ENCODE assay signal across 8 cellular contexts in the genomic region with DNA sequence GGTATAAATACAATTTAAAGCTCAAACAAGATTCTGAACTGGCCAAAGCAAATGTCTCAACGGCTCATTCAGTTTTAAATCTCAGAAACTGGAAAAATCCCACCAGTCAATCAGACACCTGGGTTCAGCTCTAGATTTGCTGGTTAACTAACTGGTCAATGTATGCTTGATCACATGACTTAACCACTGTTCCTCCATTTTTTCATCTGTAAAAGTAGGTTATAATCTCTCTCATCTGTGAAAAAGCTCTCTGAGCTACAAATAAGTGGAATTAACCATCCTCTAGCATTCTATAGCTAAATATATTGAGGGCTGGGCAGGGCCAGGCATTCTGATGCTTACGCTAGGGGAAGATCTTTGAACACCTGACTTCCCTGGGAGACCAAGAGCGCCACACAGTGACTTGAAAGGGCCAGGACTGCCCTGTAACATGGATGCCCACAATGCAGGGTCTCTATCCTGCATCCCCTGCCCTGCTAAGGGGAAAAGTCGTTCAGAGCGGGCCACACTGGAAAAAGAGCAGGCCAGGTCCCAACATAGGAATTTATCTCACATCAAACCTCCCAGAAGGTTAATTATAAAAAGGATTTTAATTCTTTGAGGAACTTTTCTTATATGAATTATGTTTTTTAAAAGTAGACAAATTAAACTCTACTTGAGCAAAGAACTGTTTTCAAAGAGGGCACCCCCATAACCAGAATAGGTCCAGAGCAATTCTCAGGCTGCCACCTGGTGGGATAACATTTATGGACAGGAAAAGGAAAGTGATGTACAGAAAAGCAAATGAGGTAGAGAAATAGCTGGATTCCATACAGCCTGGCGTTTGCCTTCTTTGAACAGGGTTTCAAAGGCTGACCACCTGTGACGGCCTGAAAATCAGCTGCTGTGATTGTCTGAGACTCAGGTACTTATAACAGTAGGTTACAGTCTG. TPM values are rescaled to one million over a fixed set of nuclear protein-coding genes. Genes with fewer than 3 reads are reported as not detected.
DNase-seq lines count a peak whose midpoint lies in the region; ATAC-seq, FAIRE-seq and TF ChIP-seq lines count a peak whose summit lies in the region.

No MANE protein-coding gene starts in this region.

- peak; percentile 62 for TF ChIP-seq CTCF in C4-2B (conservative IDR thresholded peaks at IDR 0.05)
- peak in 5 of 6 experiments; percentile 7 to 54 (median 17) for TF ChIP-seq CTCF in Peyer's patch (IDR thresholded peaks at IDR 0.05)
- peak; percentile 65 for TF ChIP-seq CTCF in brain microvascular endothelial cell (IDR thresholded peaks at IDR 0.05; ENCODE audit: low read depth, low read length, missing control alignments)
- TF ChIP-seq CTCF in keratinocyte (optimal IDR thresholded peaks at IDR 0.05 in 1 of 3, IDR thresholded peaks at IDR 0.05 in 1 of 3, conservative IDR thresholded peaks at IDR 0.05 in 1 of 3; ENCODE audit: extremely low read depth in 1 of 3, insufficient read depth in 2 of 3, low read length in 3 of 3) = peak; percentile 22 to 58 (median 25)

- FAIRE-seq in keratinocyte (lab: Jason Lieb, UNC) = peak; percentile 51

- peaks cover 62% of the 10 kb centered on the region for H3K79me2 ChIP-seq in keratinocyte (ENCODE audit: control insufficient read depth, insufficient read depth, low read length)

- DNase-seq in Peyer's patch = peak in 2 of 3 donors; percentile 51 to 78
- DNase-seq in brain microvascular endothelial cell = peak; percentile 43
- DNase-seq in keratinocyte (ENCODE audit: low read depth, low spot score) = no peak
- DNase-seq in stimulated activated naive CD8-positive, alpha-beta T cell treated with anti-CD3 and anti-CD28 coated beads, Interleukin-15, Interleukin-2, amounts not matched to agents 100 U/mL and 50 U/mL, for 24 hours = peak; percentile 25

- peak overlapping the region; percentile 97 for H3K4me2 ChIP-seq in keratinocyte (ENCODE audit: control insufficient read depth, extremely low read depth, insufficient read depth, low read depth, low read length)

- H3K4me1 ChIP-seq in Peyer's patch (peaks cover 0 to 24% (median 7%) of the 10 kb centered on the region in 4 donors), keratinocyte (ENCODE audit: control insufficient read depth, extremely low read depth, insufficient read depth, low read length) (peaks cover 12% of the 10 kb centered on the region)

- ATAC-seq in GM18502 (IDR thresholded peaks at IDR 0.05; ENCODE audit: poor library complexity, unreplicated experiment) = peak; percentile 31
- peak; percentile 27 for ATAC-seq in HG03520 (IDR thresholded peaks at IDR 0.05; ENCODE audit: unreplicated experiment)
- no peak for ATAC-seq in stimulated activated naive CD8-positive, alpha-beta T cell treated with anti-CD3 and anti-CD28 coated beads, Interleukin-15, Interleukin-2, amounts not matched to agents 100 U/mL and 50 U/mL, for 24 hours
- ATAC-seq in GM18870 (IDR thresholded peaks at IDR 0.05; ENCODE audit: unreplicated experiment) = no peak

- H3K27me3 ChIP-seq in Peyer's patch (no peaks in the 10 kb centered on the region), brain microvascular endothelial cell (replicated peaks) (no peaks in the 10 kb centered on the region), keratinocyte (ENCODE audit: control insufficient read depth, extremely low read depth, insufficient read depth, low read length) (no peaks in the 10 kb centered on the region)

- no peak overlapping the region for H3K27ac ChIP-seq in C4-2B
- peak overlapping the region in 1 of 4 donors; percentile 88 for H3K27ac ChIP-seq in Peyer's patch
- H3K27ac ChIP-seq in brain microvascular endothelial cell = no peak overlapping the region
- H3K27ac ChIP-seq in keratinocyte (ENCODE audit: control insufficient read depth, insufficient read depth, low read length) = peak overlapping the region; percentile 71

- peaks cover 0 to 14% (median 0%) of the 10 kb centered on the region in 3 donors for H3K36me3 ChIP-seq in Peyer's patch
- peaks cover 1% of the 10 kb centered on the region for H3K36me3 ChIP-seq in brain microvascular endothelial cell (replicated peaks)
- peaks cover 3 to 9% of the 10 kb centered on the region in 2 experiments for H3K36me3 ChIP-seq in keratinocyte (ENCODE audit: control insufficient read depth in 2 of 2, extremely low read depth in 1 of 2, insufficient read depth in 2 of 2, low read length in 2 of 2)

- dilution Hi-C loops in keratinocyte (cut with MboI; ENCODE audit: extremely low pct_ligation_motif_present, low sequenced_read_pairs) = no loop called here

- no peak overlapping the region for H2AFZ ChIP-seq in keratinocyte (ENCODE audit: control insufficient read depth, low read length)

- TF ChIP-seq POLR2A in Peyer's patch (IDR thresholded peaks at IDR 0.05) = no peak

- H3K9me1 ChIP-seq in keratinocyte (ENCODE audit: control insufficient read depth, extremely low read depth, insufficient read depth, low read length) = no peaks in the 10 kb centered on the region

- H3K4me3 ChIP-seq in Peyer's patch (peak overlapping the region in 1 of 4 donors; percentile 100), brain microvascular endothelial cell (ENCODE audit: low read depth, low read length) (peak overlapping the region; percentile 73), keratinocyte (ENCODE audit: control insufficient read depth in 2 of 3, extremely low read depth in 1 of 3, insufficient read depth in 2 of 3, low read depth in 1 of 3, low read length in 3 of 3) (peak overlapping the region in 2 of 3 experiments; percentile 88 to 92)

- H4K20me1 ChIP-seq in keratinocyte (ENCODE audit: control insufficient read depth, extremely low read depth, insufficient read depth, low read length) = no peaks in the 10 kb centered on the region

- peak overlapping the region; percentile 84 for H3K9ac ChIP-seq in keratinocyte (ENCODE audit: control insufficient read depth, extremely low read depth, insufficient read depth, low read length)

- H3K9me3 ChIP-seq in Peyer's patch (no peaks in the 10 kb centered on the region), keratinocyte (ENCODE audit: control insufficient read depth, low read depth, low read length) (no peaks in the 10 kb centered on the region)

- in situ Hi-C loops in brain microvascular endothelial cell (cut with HindIII; ENCODE audit: low pct_ligation_motif_present, low sequenced_read_pairs) = no loop called here

RNA-seq across cellular contexts. Expression of gene RP9, which starts 1.8 kb away (rescaled TPM):
- 10 to 100 TPM in 3 of 4 donors, 1 to 10 TPM in 1; 7.3 to 25.6 (median 13.7) TPM for total RNA-seq in Peyer's patch
- polyA plus RNA-seq in keratinocyte = 11.1 to 20.6 TPM (median 17.4 TPM) in 3 replicates
- 18.6 TPM for polyA plus RNA-seq in keratinocyte (2011; ENCODE audit: low read depth)
- 10.6 and 14.8 TPM in 2 replicates for polyA plus RNA-seq in keratinocyte (2011; cell fraction: cytosol; rRNA removed)
- 8.6 and 13.1 TPM in 2 replicates for polyA plus RNA-seq in keratinocyte (2011; cell fraction: nucleus; rRNA removed)
- 9.9 and 20.8 TPM in 2 replicates for polyA plus RNA-seq in keratinocyte (2012; ENCODE audit: low replicate concordance)
- 2.9 to 4.6 TPM (median 4.3 TPM) in 3 replicates for polyA minus RNA-seq in keratinocyte
- polyA minus RNA-seq in keratinocyte (2011; cell fraction: cytosol; rRNA and poly(A)+ RNA removed) = 10.2 TPM
- 2.4 and 2.9 TPM in 2 replicates for polyA minus RNA-seq in keratinocyte (2011; cell fraction: nucleus; rRNA and poly(A)+ RNA removed)

RNA-seq across cellular contexts. Expression of gene BBS9, which starts 22.0 kb away (rescaled TPM):
- total RNA-seq in Peyer's patch = 10 to 100 TPM; 10.9 to 51.2 (median 19.4) TPM
- 6.9 to 7.9 TPM (median 7.6 TPM) in 3 replicates for polyA plus RNA-seq in keratinocyte
- polyA plus RNA-seq in keratinocyte (2011; ENCODE audit: low read depth) = 6.0 TPM
- polyA plus RNA-seq in keratinocyte (2011; cell fraction: cytosol; rRNA removed) = 5.5 and 8.8 TPM in 2 replicates
- polyA plus RNA-seq in keratinocyte (2011; cell fraction: nucleus; rRNA removed) = 7.6 and 8.8 TPM in 2 replicates
- polyA plus RNA-seq in keratinocyte (2012; ENCODE audit: low replicate concordance) = 2.9 and 5.4 TPM in 2 replicates
- polyA minus RNA-seq in keratinocyte = 10.1 to 16.3 TPM (median 12.8 TPM) in 3 replicates
- polyA minus RNA-seq in keratinocyte (2011; cell fraction: cytosol; rRNA and poly(A)+ RNA removed) = 7.3 TPM
- polyA minus RNA-seq in keratinocyte (2011; cell fraction: nucleus; rRNA and poly(A)+ RNA removed) = 17.4 and 29.4 TPM in 2 replicates

RNA-seq across cellular contexts. Expression of gene NT5C3A, which starts 44.8 kb away (rescaled TPM):
- 100 to 1,000 TPM in 1 of 4 donors, 10 to 100 TPM in 3; 25.3 to 316 (median 79.8) TPM for total RNA-seq in Peyer's patch
- 12.6 to 30.5 TPM (median 16.2 TPM) in 3 replicates for polyA plus RNA-seq in keratinocyte
- 40.9 TPM for polyA plus RNA-seq in keratinocyte (2011; ENCODE audit: low read depth)
- 10.7 and 18.9 TPM in 2 replicates for polyA plus RNA-seq in keratinocyte (2011; cell fraction: cytosol; rRNA removed)
- polyA plus RNA-seq in keratinocyte (2011; cell fraction: nucleus; rRNA removed) = 9.9 and 19.1 TPM in 2 replicates
- polyA plus RNA-seq in keratinocyte (2012; ENCODE audit: low replicate concordance) = 18.7 and 21.6 TPM in 2 replicates
- polyA minus RNA-seq in keratinocyte = 0.82 to 8.4 TPM (median 1.9 TPM) in 3 replicates
- polyA minus RNA-seq in keratinocyte (2011; cell fraction: cytosol; rRNA and poly(A)+ RNA removed) = 4.6 TPM
- 5.7 and 8.9 TPM in 2 replicates for polyA minus RNA-seq in keratinocyte (2011; cell fraction: nucleus; rRNA and poly(A)+ RNA removed)

Comparison
In these comparisons a context has a peak if more than half of its experiments do, and no peak if none do; other contexts are left out.
1. ATAC-seq: peak in GM18502 (single experiment) and HG03520 (single experiment); none in stimulated activated naive CD8-positive, alpha-beta T cell treated with anti-CD3 and anti-CD28 coated beads, Interleukin-15, Interleukin-2, amounts not matched to agents 100 U/mL and 50 U/mL, for 24 hours (single experiment) and GM18870 (single experiment).
2. Peak in every context shown above with its lines, with median percentiles within 50 percentile points of each other: CTCF ChIP-seq.